In the genomic region with DNA sequence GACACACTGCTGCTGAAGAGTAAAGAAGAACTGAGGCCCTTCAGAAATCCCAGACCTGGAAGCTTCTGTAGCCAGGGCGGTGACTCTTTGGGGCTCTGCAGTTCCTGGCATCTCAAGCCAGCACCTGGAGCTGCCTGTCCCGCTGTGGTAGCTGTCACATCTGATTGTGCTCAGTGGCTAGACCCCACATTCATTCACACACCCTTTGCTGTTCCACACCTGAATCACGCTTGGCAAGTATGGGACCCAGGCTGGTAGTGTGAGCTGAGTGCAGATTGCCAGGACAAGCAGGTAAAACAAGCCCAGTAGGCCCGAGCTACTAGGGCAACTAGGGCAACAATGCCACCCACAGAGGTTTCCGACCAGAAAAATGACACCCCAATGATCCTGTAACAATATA, we compare ENCODE assay signal across 24 cellular contexts.
"Had no signal": no experiment of that assay in that cellular context is flagged by ENCODE, and none has a peak within 500 bp of the region (broad histone marks: within the 10 kb centered on the region; RNA-seq: fewer than 3 reads in every experiment).

No MANE protein-coding gene starts in this region.

- H3K36me3 Mint-ChIP-seq: activated naive CD4-positive, alpha-beta T cell treated with anti-CD3 and anti-CD28 coated beads, Interleukin-2, amount 50 U/mL, for 24 hours; activated naive CD8-positive, alpha-beta T cell treated with anti-CD3 and anti-CD28 coated beads, Interleukin-2, amount 10 ng/mL, durations not matched to agents 7 days and 5 days had no signal

- H3K9me3 Mint-ChIP-seq: activated CD4-positive, alpha-beta T cell treated with anti-CD3 and anti-CD28 coated beads, Interleukin-2, amount 10 ng/mL, durations not matched to agents 24 days and 14 days; activated CD8-positive, alpha-beta T cell treated with anti-CD3 and anti-CD28 coated beads for 36 hours; activated naive CD4-positive, alpha-beta T cell treated with anti-CD3 and anti-CD28 coated beads, Interleukin-2, amount 50 U/mL, for 24 hours; activated naive CD8-positive, alpha-beta T cell treated with anti-CD3 and anti-CD28 coated beads, Interleukin-2, amount 10 ng/mL, durations not matched to agents 7 days and 5 days; activated T-cell treated with anti-CD3 and anti-CD28 coated beads, Interleukin-2, amount 50 U/mL, for 24 hours; activated T-helper 2 cell treated with anti-CD3 and anti-CD28 coated beads, Interferon-gamma antibody, Interleukin-2, Interleukin-4, amounts not matched to agents 10 μg/mL and 5 μg/mL and 100 μg/mL, durations not matched to agents 14 hours and 24 hours and 36 hours; T-helper 2 cell treated with Interferon-gamma antibody and Interleukin-4, amounts not matched to agents 5 μg/mL and 100 μg/mL, for 36 hours had no signal

- H3K27me3 Mint-ChIP-seq: activated CD4-positive, alpha-beta T cell treated with anti-CD3 and anti-CD28 coated beads, Interleukin-2, amount 10 ng/mL, durations not matched to agents 24 days and 14 days; activated CD8-positive, alpha-beta T cell treated with anti-CD3 and anti-CD28 coated beads for 36 hours; activated naive CD4-positive, alpha-beta T cell treated with anti-CD3 and anti-CD28 coated beads, Interleukin-2, amount 50 U/mL, for 24 hours; activated naive CD8-positive, alpha-beta T cell treated with anti-CD3 and anti-CD28 coated beads, Interleukin-2, amount 10 ng/mL, durations not matched to agents 7 days and 5 days; activated T-cell treated with anti-CD3 and anti-CD28 coated beads, Interleukin-2, amount 50 U/mL, for 24 hours had no signal

- ATAC-seq: activated CD8-positive, alpha-beta T cell treated with anti-CD3 and anti-CD28 coated beads for 36 hours; body of pancreas had no signal

- H3K36me3 ChIP-seq: breast epithelium had no signal

- DNase-seq: activated CD4-positive, alpha-beta T cell treated with anti-CD3 and anti-CD28 coated beads, Interleukin-2, amount 10 ng/mL, durations not matched to agents 24 days and 14 days; activated CD4-positive, alpha-beta T cell treated with anti-CD3 and anti-CD28 coated beads, Interleukin-2, amount 50 U/mL, for 4 hours; activated CD8-positive, alpha-beta T cell treated with anti-CD3 and anti-CD28 coated beads for 36 hours; activated gamma-delta T cell; activated naive CD4-positive, alpha-beta T cell treated with Interleukin-2 at 50 U/mL for 16 hours; activated naive CD8-positive, alpha-beta T cell treated with anti-CD3 and anti-CD28 coated beads, Interleukin-2, amount 10 ng/mL, durations not matched to agents 7 days and 5 days; activated T-cell treated with anti-CD3 and anti-CD28 coated beads, Interleukin-2, amount 50 U/mL, for 24 hours; amygdala; body of pancreas; NCI-H1092 treated with DMSO at 0.1 percent for 48 hours; NCI-H187; NCI-H2029 treated with DMSO at 0.1 percent for 48 hours; NCI-H2107; NCI-H2171; NCI-H510A; NCI-H748 treated with DMSO at 0.1 percent for 48 hours; NK-92 treated with Interleukin-12 subunit alpha and Interleukin-12 subunit beta, amount 100 ng/mL, for 24 hours; OCI-M1; Right ventricle myocardium superior; SW 1271 had no signal

- H3K27ac Mint-ChIP-seq: activated CD4-positive, alpha-beta T cell treated with anti-CD3 and anti-CD28 coated beads, Interleukin-2, amount 10 ng/mL, durations not matched to agents 24 days and 14 days; activated CD8-positive, alpha-beta T cell treated with anti-CD3 and anti-CD28 coated beads for 36 hours; activated naive CD4-positive, alpha-beta T cell treated with anti-CD3 and anti-CD28 coated beads, Interleukin-2, amount 50 U/mL, for 24 hours; activated naive CD8-positive, alpha-beta T cell treated with anti-CD3 and anti-CD28 coated beads, Interleukin-2, amount 10 ng/mL, durations not matched to agents 7 days and 5 days; activated T-cell treated with anti-CD3 and anti-CD28 coated beads, Interleukin-2, amount 50 U/mL, for 24 hours; activated T-helper 2 cell treated with anti-CD3 and anti-CD28 coated beads, Interferon-gamma antibody, Interleukin-2, Interleukin-4, amounts not matched to agents 10 μg/mL and 5 μg/mL and 100 μg/mL, durations not matched to agents 14 hours and 24 hours and 36 hours; T-helper 2 cell treated with Interferon-gamma antibody and Interleukin-4, amounts not matched to agents 5 μg/mL and 100 μg/mL, for 36 hours had no signal

- H3K4me1 ChIP-seq: breast epithelium had no signal

- H3K27ac ChIP-seq: body of pancreas, breast epithelium had no signal

- H3K4me3 ChIP-seq: body of pancreas, breast epithelium had no signal

- H3K4me1 Mint-ChIP-seq: activated CD4-positive, alpha-beta T cell treated with anti-CD3 and anti-CD28 coated beads, Interleukin-2, amount 10 ng/mL, durations not matched to agents 24 days and 14 days; activated naive CD4-positive, alpha-beta T cell treated with anti-CD3 and anti-CD28 coated beads, Interleukin-2, amount 50 U/mL, for 24 hours; activated naive CD8-positive, alpha-beta T cell treated with anti-CD3 and anti-CD28 coated beads, Interleukin-2, amount 10 ng/mL, durations not matched to agents 7 days and 5 days had no signal

- H3K9me3 ChIP-seq: body of pancreas, breast epithelium had no signal

- H3K27me3 ChIP-seq: body of pancreas, breast epithelium had no signal

- H3K4me3 Mint-ChIP-seq: activated CD4-positive, alpha-beta T cell treated with anti-CD3 and anti-CD28 coated beads, Interleukin-2, amount 10 ng/mL, durations not matched to agents 24 days and 14 days; activated CD8-positive, alpha-beta T cell treated with anti-CD3 and anti-CD28 coated beads for 36 hours; activated naive CD4-positive, alpha-beta T cell treated with anti-CD3 and anti-CD28 coated beads, Interleukin-2, amount 50 U/mL, for 24 hours; activated naive CD8-positive, alpha-beta T cell treated with anti-CD3 and anti-CD28 coated beads, Interleukin-2, amount 10 ng/mL, durations not matched to agents 7 days and 5 days; activated T-cell treated with anti-CD3 and anti-CD28 coated beads, Interleukin-2, amount 50 U/mL, for 24 hours; T-helper 2 cell treated with Interferon-gamma antibody and Interleukin-4, amounts not matched to agents 5 μg/mL and 100 μg/mL, for 36 hours had no signal
